ENCODE assay signal across 14 cellular contexts in genomic region chr2:168176402-168176801, GRCh38.
"Had no signal": no experiment of that assay in that cellular context is flagged by ENCODE, and none has a peak within 500 bp of the region (broad histone marks: within the 10 kb centered on the region; RNA-seq: fewer than 3 reads in every experiment).

No MANE protein-coding gene starts in this region.

- H3K4me3 Mint-ChIP-seq: activated naive CD4-positive, alpha-beta T cell treated with anti-CD3 and anti-CD28 coated beads, Interleukin-2, amount 50 U/mL, for 24 hours; endodermal cell; neural crest cell had no signal

- H3K27me3 ChIP-seq: hepatocyte, thyroid gland had no signal

- H3K4me2 ChIP-seq: hepatocyte had no signal

- H3K9me3 Mint-ChIP-seq: activated naive CD4-positive, alpha-beta T cell treated with anti-CD3 and anti-CD28 coated beads, Interleukin-2, amount 50 U/mL, for 24 hours; endodermal cell; neural crest cell had no signal

- H3K36me3 ChIP-seq: thyroid gland had no signal

- H3K27ac ChIP-seq: hepatocyte, thyroid gland had no signal

- H3K4me1 ChIP-seq: thyroid gland had no signal

- DNase-seq: activated CD8-positive, alpha-beta memory T cell treated with anti-CD3 and anti-CD28 coated beads, Interleukin-2, amount 50 U/mL, for 4 hours; activated effector memory CD4-positive, alpha-beta T cell treated with Interleukin-2 at 50 U/mL for 16 hours; anterior cingulate cortex; dermis blood vessel endothelial cell; endodermal cell; erythroblast; mesendoderm; stimulated activated CD4-positive, alpha-beta T cell treated with anti-CD3 and anti-CD28 coated beads, Interleukin-4, amount 100 ng/mL, for 1 hour; stimulated activated CD8-positive, alpha-beta memory T cell treated with anti-CD3 and anti-CD28 coated beads, Interleukin-4, amount 100 ng/mL, for 48 hours; T-helper 1 cell; thyroid gland had no signal

- H3K27ac Mint-ChIP-seq: activated naive CD4-positive, alpha-beta T cell treated with anti-CD3 and anti-CD28 coated beads, Interleukin-2, amount 50 U/mL, for 24 hours; endodermal cell had no signal

- H3K4me3 ChIP-seq: hepatocyte, thyroid gland had no signal

- H2AFZ ChIP-seq: hepatocyte had no signal

- H3K9me3 ChIP-seq: thyroid gland had no signal

- H3K27me3 Mint-ChIP-seq: activated naive CD4-positive, alpha-beta T cell treated with anti-CD3 and anti-CD28 coated beads, Interleukin-2, amount 50 U/mL, for 24 hours had no signal
